Comparison of ENCODE assay signal across 1 cellular context in the genomic region with DNA sequence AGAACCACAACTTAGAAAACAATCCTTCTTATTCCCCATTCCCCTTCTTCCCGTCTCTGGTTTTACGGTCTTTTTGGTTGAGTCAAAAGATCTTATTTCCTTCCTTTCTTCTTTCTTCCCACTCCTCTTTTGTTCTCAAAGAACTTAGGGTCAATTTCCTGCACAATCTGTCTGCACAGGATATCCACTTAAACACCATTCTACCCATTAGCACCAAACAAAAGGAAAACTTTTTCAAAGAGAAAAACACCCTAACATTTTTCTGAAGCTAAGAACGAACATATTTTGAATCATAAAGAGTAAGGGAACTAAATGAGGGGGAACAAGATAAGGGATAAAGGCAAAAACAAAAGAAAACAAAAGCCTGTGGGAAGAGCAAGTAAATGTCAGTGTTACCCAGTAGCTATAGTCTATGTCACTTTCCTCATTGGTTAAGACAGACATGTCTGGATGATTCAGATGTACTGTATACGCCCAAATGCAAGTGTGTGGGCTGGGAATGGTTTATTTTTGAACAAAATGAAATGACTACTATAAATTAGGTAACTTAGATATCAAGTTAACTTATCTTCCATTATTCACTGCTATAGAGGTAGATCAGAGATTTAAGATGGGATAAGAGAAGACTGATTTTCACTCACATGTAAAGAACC.
TF ChIP-seq lines count a peak whose summit lies in the region.

No MANE protein-coding gene starts in this region.

TF ChIP-seq in GM23338, 12 proteins besides CTCF, POLR2A, EP300 and RAD21 (continued from another document):
- TF ChIP-seq, protein P1, sequence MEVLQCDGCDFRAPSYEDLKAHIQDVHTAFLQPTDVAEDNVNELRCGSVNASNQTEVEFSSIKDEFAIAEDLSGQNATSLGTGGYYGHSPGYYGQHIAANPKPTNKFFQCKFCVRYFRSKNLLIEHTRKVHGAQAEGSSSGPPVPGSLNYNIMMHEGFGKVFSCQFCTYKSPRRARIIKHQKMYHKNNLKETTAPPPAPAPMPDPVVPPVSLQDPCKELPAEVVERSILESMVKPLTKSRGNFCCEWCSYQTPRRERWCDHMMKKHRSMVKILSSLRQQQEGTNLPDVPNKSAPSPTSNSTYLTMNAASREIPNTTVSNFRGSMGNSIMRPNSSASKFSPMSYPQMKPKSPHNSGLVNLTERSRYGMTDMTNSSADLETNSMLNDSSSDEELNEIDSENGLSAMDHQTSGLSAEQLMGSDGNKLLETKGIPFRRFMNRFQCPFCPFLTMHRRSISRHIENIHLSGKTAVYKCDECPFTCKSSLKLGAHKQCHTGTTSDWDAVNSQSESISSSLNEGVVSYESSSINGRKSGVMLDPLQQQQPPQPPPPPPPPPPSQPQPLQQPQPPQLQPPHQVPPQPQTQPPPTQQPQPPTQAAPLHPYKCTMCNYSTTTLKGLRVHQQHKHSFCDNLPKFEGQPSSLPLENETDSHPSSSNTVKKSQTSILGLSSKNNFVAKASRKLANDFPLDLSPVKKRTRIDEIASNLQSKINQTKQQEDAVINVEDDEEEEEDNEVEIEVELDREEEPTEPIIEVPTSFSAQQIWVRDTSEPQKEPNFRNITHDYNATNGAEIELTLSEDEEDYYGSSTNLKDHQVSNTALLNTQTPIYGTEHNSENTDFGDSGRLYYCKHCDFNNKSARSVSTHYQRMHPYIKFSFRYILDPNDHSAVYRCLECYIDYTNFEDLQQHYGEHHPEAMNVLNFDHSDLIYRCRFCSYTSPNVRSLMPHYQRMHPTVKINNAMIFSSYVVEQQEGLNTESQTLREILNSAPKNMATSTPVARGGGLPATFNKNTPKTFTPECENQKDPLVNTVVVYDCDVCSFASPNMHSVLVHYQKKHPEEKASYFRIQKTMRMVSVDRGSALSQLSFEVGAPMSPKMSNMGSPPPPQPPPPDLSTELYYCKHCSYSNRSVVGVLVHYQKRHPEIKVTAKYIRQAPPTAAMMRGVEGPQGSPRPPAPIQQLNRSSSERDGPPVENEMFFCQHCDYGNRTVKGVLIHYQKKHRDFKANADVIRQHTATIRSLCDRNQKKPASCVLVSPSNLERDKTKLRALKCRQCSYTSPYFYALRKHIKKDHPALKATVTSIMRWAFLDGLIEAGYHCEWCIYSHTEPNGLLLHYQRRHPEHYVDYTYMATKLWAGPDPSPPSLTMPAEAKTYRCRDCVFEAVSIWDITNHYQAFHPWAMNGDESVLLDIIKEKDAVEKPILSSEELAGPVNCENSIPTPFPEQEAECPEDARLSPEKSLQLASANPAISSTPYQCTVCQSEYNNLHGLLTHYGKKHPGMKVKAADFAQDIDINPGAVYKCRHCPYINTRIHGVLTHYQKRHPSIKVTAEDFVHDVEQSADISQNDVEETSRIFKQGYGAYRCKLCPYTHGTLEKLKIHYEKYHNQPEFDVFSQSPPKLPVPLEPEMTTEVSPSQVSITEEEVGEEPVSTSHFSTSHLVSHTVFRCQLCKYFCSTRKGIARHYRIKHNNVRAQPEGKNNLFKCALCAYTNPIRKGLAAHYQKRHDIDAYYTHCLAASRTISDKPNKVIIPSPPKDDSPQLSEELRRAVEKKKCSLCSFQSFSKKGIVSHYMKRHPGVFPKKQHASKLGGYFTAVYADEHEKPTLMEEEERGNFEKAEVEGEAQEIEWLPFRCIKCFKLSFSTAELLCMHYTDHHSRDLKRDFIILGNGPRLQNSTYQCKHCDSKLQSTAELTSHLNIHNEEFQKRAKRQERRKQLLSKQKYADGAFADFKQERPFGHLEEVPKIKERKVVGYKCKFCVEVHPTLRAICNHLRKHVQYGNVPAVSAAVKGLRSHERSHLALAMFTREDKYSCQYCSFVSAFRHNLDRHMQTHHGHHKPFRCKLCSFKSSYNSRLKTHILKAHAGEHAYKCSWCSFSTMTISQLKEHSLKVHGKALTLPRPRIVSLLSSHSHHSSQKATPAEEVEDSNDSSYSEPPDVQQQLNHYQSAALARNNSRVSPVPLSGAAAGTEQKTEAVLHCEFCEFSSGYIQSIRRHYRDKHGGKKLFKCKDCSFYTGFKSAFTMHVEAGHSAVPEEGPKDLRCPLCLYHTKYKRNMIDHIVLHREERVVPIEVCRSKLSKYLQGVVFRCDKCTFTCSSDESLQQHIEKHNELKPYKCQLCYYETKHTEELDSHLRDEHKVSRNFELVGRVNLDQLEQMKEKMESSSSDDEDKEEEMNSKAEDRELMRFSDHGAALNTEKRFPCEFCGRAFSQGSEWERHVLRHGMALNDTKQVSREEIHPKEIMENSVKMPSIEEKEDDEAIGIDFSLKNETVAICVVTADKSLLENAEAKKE (CRISPR knock-in tag; IDR thresholded peaks at IDR 0.05), result no peak
- no peak for TF ChIP-seq STAT1 (IDR thresholded peaks at IDR 0.05; ENCODE audit: unreplicated experiment)
- no peak for TF ChIP-seq NANOG (IDR thresholded peaks at IDR 0.05; ENCODE audit: borderline replicate concordance)
- TF ChIP-seq ZNF114 (CRISPR knock-in tag; IDR thresholded peaks at IDR 0.05), result no peak
